In genomic region chr12:114952573-114953196, GRCh38 we compare ENCODE assay signal across 14 cellular contexts.
DNase-seq lines count a peak whose midpoint lies in the region; ATAC-seq and TF ChIP-seq lines count a peak whose summit lies in the region.
"Had no signal": no experiment of that assay in that cellular context is flagged by ENCODE, and none has a peak within 500 bp of the region (broad histone marks: within the 10 kb centered on the region; RNA-seq: fewer than 3 reads in every experiment).

No MANE protein-coding gene starts in this region.

- no peak overlapping the region for H3K4ac ChIP-seq in trophoblast cell (ENCODE audit: low read depth, low read length)

- DNase-seq in caudate nucleus (lab: John Stamatoyannopoulos, UW) (peak in 1 of 61 donors; percentile 3), left ventricle myocardium inferior (peak; percentile 74), trophoblast cell (no peak), GM13976 (ENCODE audit: low spot score) (no peak)
- no peak for DNase-seq in activated CD4-positive, alpha-beta T cell treated with anti-CD3 and anti-CD28 coated beads, Interleukin-2, amount 50 U/mL, for 48 hours
- DNase-seq: activated CD4-positive, alpha-beta T cell treated with anti-CD3 and anti-CD28 coated beads, Interleukin-2, amount 10 ng/mL, durations not matched to agents 24 days and 14 days; activated naive CD4-positive, alpha-beta T cell treated with anti-CD3 and anti-CD28 coated beads, Interleukin-2, amount 50 U/mL, for 16 hours; DMS 273 treated with DMSO at 0.1 percent for 48 hours; NCI-H510A treated with DMSO at 0.1 percent for 48 hours; stimulated activated CD4-positive, alpha-beta T cell treated with anti-CD3 and anti-CD28 coated beads, Interleukin-4, amount 100 ng/mL, for 1 hour had no signal

- H3K27me3 ChIP-seq in left ventricle myocardium inferior (ENCODE audit: low read depth) = no peaks in the 10 kb centered on the region
- H3K27me3 ChIP-seq in trophoblast cell (ENCODE audit: insufficient read depth, low read length) = no peaks in the 10 kb centered on the region
- H3K27me3 ChIP-seq: BLaER1 had no signal

- H2AK5ac ChIP-seq in trophoblast cell (ENCODE audit: low read length) = peak overlapping the region; percentile 3

- peak overlapping the region; percentile 61 for H2BK12ac ChIP-seq in trophoblast cell (ENCODE audit: low read length)

- H3K9me3 ChIP-seq in left ventricle myocardium inferior (replicated peaks) (no peaks in the 10 kb centered on the region), trophoblast cell (ENCODE audit: insufficient read depth, low read depth, low read length) (no peaks in the 10 kb centered on the region)
- H3K9me3 ChIP-seq: BLaER1 had no signal

- TF ChIP-seq CTCF in left ventricle myocardium inferior (IDR thresholded peaks at IDR 0.05; ENCODE audit: borderline replicate concordance) = no peak
- no peak for TF ChIP-seq CTCF in GM13976 (IDR thresholded peaks at IDR 0.05; ENCODE audit: borderline replicate concordance, control extremely low read depth, extremely low read depth, insufficient read depth, missing control alignments)

- in situ Hi-C loops in GM13976 (cut with MboI; ENCODE audit: low sequenced_read_pairs, unreplicated experiment) = no loop called here

- intact Hi-C loops in left ventricle myocardium inferior (cut with micrococcal nuclease) = no loop called here

- no peak overlapping the region for H3K4me3 ChIP-seq in left ventricle myocardium inferior
- no peak overlapping the region for H3K4me3 ChIP-seq in trophoblast cell (ENCODE audit: low read depth, low read length)
- H3K4me3 ChIP-seq: BLaER1, SK-N-MC had no signal

- no peak overlapping the region for H3K14ac ChIP-seq in trophoblast cell (ENCODE audit: low read length)

- WGBS in trophoblast cell (ENCODE audit: extremely low coverage, insufficient coverage, insufficient read length) = no CpG with 5 or more reads among the region's 15 CpGs

- no peak overlapping the region for H2BK120ac ChIP-seq in trophoblast cell (ENCODE audit: insufficient read depth, low read length, poor library complexity)

- peaks cover 3% of the 10 kb centered on the region for H3K79me1 ChIP-seq in trophoblast cell (ENCODE audit: low read length)

- no peak overlapping the region for H4K12ac ChIP-seq in trophoblast cell (ENCODE audit: low read depth, low read length)

- H3K4me2 ChIP-seq in trophoblast cell (ENCODE audit: low read length) = no peak overlapping the region
- H3K4me2 ChIP-seq: BLaER1 had no signal

- H3K79me2 ChIP-seq in trophoblast cell (ENCODE audit: control insufficient read depth, insufficient read depth, low read length, poor library complexity) = no peaks in the 10 kb centered on the region

- no peak for ATAC-seq in HG03442 (IDR thresholded peaks at IDR 0.05; ENCODE audit: unreplicated experiment)
- no peak for ATAC-seq in HG02763 (IDR thresholded peaks at IDR 0.05; ENCODE audit: unreplicated experiment)

- peak overlapping the region; percentile 24 for H2BK5ac ChIP-seq in trophoblast cell (ENCODE audit: low read depth, low read length, poor library complexity)

- H3K9ac ChIP-seq in trophoblast cell (ENCODE audit: low read length) = no peak overlapping the region
- H3K9ac ChIP-seq: BLaER1 had no signal

- peak overlapping the region; percentile 84 for H3K27ac ChIP-seq in caudate nucleus (ENCODE audit: low read depth, low read length)
- peak overlapping the region; percentile 77 for H3K27ac ChIP-seq in left ventricle myocardium inferior (replicated peaks)
- no peak overlapping the region for H3K27ac ChIP-seq in trophoblast cell (ENCODE audit: low read depth, low read length)
- H3K27ac ChIP-seq: BLaER1, SK-N-MC had no signal

- no peak overlapping the region for H3K23ac ChIP-seq in trophoblast cell (ENCODE audit: low read length)

- no peak overlapping the region for H3K18ac ChIP-seq in trophoblast cell (ENCODE audit: low read length)

- peaks cover 19% of the 10 kb centered on the region for H3K4me1 ChIP-seq in left ventricle myocardium inferior
- H3K4me1 ChIP-seq in trophoblast cell (ENCODE audit: control insufficient read depth in 1 of 2, insufficient read depth in 2 of 2, low read length in 2 of 2) = peaks cover 0 to 1% of the 10 kb centered on the region in 2 experiments
- H3K4me1 ChIP-seq: BLaER1 had no signal

- peak overlapping the region; percentile 1 for H4K8ac ChIP-seq in trophoblast cell (ENCODE audit: low read depth, low read length)

- no peaks in the 10 kb centered on the region for H3K36me3 ChIP-seq in left ventricle myocardium inferior
- no peaks in the 10 kb centered on the region for H3K36me3 ChIP-seq in trophoblast cell (ENCODE audit: control insufficient read depth in 1 of 2, insufficient read depth in 2 of 2, low read length in 2 of 2)
- H3K36me3 ChIP-seq: BLaER1 had no signal

- H4K91ac ChIP-seq in trophoblast cell (ENCODE audit: low read depth, low read length) = no peak overlapping the region

- H2AFZ ChIP-seq in trophoblast cell (ENCODE audit: insufficient read depth, low read length, poor library complexity) = no peak overlapping the region
